ENCODE assay signal across 8 cellular contexts in the genomic region with DNA sequence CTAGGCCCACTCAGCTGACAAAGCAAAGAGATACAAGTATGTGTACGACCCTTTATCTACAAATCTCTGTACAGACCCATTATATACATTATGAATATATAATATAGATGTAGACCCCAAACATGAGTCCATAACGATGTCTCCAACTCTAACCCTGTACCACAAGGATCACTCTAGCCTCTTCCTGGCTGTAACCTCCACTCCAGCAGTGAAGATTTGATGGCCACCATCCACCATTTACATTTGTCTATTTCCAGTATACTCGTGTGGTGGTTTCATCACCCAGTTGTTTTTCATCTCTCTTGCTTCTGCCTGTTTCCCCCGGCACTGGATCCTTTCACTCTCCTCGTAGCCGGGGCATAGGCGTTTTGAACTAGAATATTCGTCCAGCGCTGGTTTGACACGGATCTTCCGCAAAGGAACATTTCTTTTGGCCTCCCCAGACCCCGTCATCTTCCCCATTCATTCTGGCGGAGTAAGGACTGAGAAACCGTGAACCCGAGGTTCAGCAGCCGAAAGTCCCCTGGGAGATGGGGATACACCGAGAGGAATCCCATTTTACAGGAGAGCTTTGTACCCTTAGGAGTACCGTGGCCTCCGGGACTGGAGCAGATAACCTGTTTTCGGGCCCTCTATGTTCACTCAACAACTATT. TPM values are rescaled to one million over a fixed set of nuclear protein-coding genes. Genes with fewer than 3 reads are reported as not detected.
DNase-seq lines count a peak whose midpoint lies in the region; ATAC-seq and TF ChIP-seq lines count a peak whose summit lies in the region.

No MANE protein-coding gene starts in this region.

- CTCF ChIA-PET in BJ (lab: Yijun Ruan, JAX), result interaction anchor here (1.3 to 4.5 kb wide), 4 partner anchors 23 to 153 kb away, joined by 5 to 18 read pairs (median 6); no protein-coding TSS in a partner anchor

- no peaks in the 10 kb centered on the region for H3K9me3 Mint-ChIP-seq in natural killer cell treated with Interleukin-12 subunit alpha and Interleukin-12 subunit beta and Interleukin-15 and Interleukin-18, amount 100 ng/mL, for 72 hours

- peak; percentile 1 for ATAC-seq in GM19328 (IDR thresholded peaks at IDR 0.05; ENCODE audit: unreplicated experiment)
- no peak for ATAC-seq in natural killer cell treated with Interleukin-12 subunit alpha and Interleukin-12 subunit beta and Interleukin-15 and Interleukin-18, amount 100 ng/mL, for 72 hours
- no peak for ATAC-seq in left lobe of liver

- peaks cover 11 to 15% of the 10 kb centered on the region in 2 donors for H3K4me1 Mint-ChIP-seq in natural killer cell treated with Interleukin-12 subunit alpha and Interleukin-12 subunit beta and Interleukin-15 and Interleukin-18, amount 100 ng/mL, for 72 hours (ENCODE audit: low read depth in 2 of 2)

- intact Hi-C loops in dorsolateral prefrontal cortex (cut with DNase I), result loop anchor here (2.0 to 10.0 kb wide), 4 partner anchors 24 to 522 kb away; a partner anchor contains a TSS

- H3K36me3 Mint-ChIP-seq in natural killer cell treated with Interleukin-12 subunit alpha and Interleukin-12 subunit beta and Interleukin-15 and Interleukin-18, amount 100 ng/mL, for 72 hours, result peaks cover 4% of the 10 kb centered on the region

- TF ChIP-seq CTCF in BJ (IDR thresholded peaks at IDR 0.05; ENCODE audit: insufficient read depth, low read depth, low read length) (no peak), LNCaP clone FGC (IDR thresholded peaks at IDR 0.05; ENCODE audit: control insufficient read depth, extremely low read depth, insufficient read depth) (no peak), dorsolateral prefrontal cortex (IDR thresholded peaks at IDR 0.05 in 54 of 56, conservative IDR thresholded peaks at IDR 0.05 in 2 of 56; ENCODE audit: low read depth in 1 of 56, partially characterized antibody in 56 of 56) (no peak)

- peaks cover 20 to 23% of the 10 kb centered on the region in 2 donors for H3K27me3 Mint-ChIP-seq in natural killer cell treated with Interleukin-12 subunit alpha and Interleukin-12 subunit beta and Interleukin-15 and Interleukin-18, amount 100 ng/mL, for 72 hours

- DNase-seq in BJ (ENCODE audit: low read depth) (no peak), LNCaP clone FGC (ENCODE audit: low read depth) (no peak), dorsolateral prefrontal cortex (peak in 1 of 10 donors; percentile 41), NCI-H1694 treated with DMSO at 0.1 percent for 48 hours (lab: John Stamatoyannopoulos, UW) (no peak), NCI-H2081 treated with DMSO at 0.1 percent for 48 hours (lab: John Stamatoyannopoulos, UW) (no peak), left lobe of liver (ENCODE audit: low spot score) (no peak)
- no peak for DNase-seq in natural killer cell treated with Interleukin-12 subunit alpha and Interleukin-12 subunit beta and Interleukin-15 and Interleukin-18, amount 100 ng/mL, for 72 hours (ENCODE audit: low spot score)

- POLR2A ChIA-PET in BJ (lab: Charles Lee), result interaction anchor here (0.5 kb wide), 1 partner anchor 130 kb away, joined by 3 read pairs; no protein-coding TSS in a partner anchor

- H3K27ac Mint-ChIP-seq in natural killer cell treated with Interleukin-12 subunit alpha and Interleukin-12 subunit beta and Interleukin-15 and Interleukin-18, amount 100 ng/mL, for 72 hours, result no peak overlapping the region

- H3K4me3 Mint-ChIP-seq in natural killer cell treated with Interleukin-12 subunit alpha and Interleukin-12 subunit beta and Interleukin-15 and Interleukin-18, amount 100 ng/mL, for 72 hours, result peak overlapping the region; percentile 79

- H3K27ac ChIP-seq in dorsolateral prefrontal cortex, result peak overlapping the region; percentile 42 to 98 (median 90)

- H3K36me3 ChIP-seq in BJ (ENCODE audit: control insufficient read depth, insufficient read depth, low read length), result no peaks in the 10 kb centered on the region; the same call in 1 of the 2 replicates

- peak overlapping the region; percentile 96 for H3K4me3 ChIP-seq in BJ (ENCODE audit: low read depth, low read length)
- peak overlapping the region; percentile 64 for H3K4me3 ChIP-seq in LNCaP clone FGC (ENCODE audit: low read depth, low read length)
- peak overlapping the region; percentile 39 to 94 (median 79) for H3K4me3 ChIP-seq in dorsolateral prefrontal cortex

- H3K27me3 ChIP-seq in BJ (ENCODE audit: control insufficient read depth, insufficient read depth, low read length) (no peaks in the 10 kb centered on the region), dorsolateral prefrontal cortex (no peaks in the 10 kb centered on the region)

RNA-seq across cellular contexts. Expression of a gene that starts 0.8 kb away (rescaled TPM):
- 124 and 176 TPM in 2 replicates for polyA plus RNA-seq in BJ (2011; rRNA removed)
- polyA minus RNA-seq in BJ (2011; rRNA and poly(A)+ RNA removed), result 522 and 534 TPM in 2 replicates
- 100 to 1,000 TPM; 171 to 414 (median 292) TPM for total RNA-seq in dorsolateral prefrontal cortex
- total RNA-seq in natural killer cell treated with Interleukin-12 subunit alpha and Interleukin-12 subunit beta and Interleukin-15 and Interleukin-18, amount 100 ng/mL, for 72 hours, result 10 to 100 TPM; 40.1 to 70.3 TPM
- total RNA-seq in left lobe of liver, result 34.9 TPM
